Comparison of ENCODE assay signal across 18 cellular contexts in genomic region chr15:68599153-68599545, GRCh38. TPM values are rescaled to one million over a fixed set of nuclear protein-coding genes. Genes with fewer than 3 reads are reported as not detected.
DNase-seq lines count a peak whose midpoint lies in the region; ATAC-seq and TF ChIP-seq lines count a peak whose summit lies in the region.
"Had no signal": no experiment of that assay in that cellular context is flagged by ENCODE, and none has a peak within 500 bp of the region (broad histone marks: within the 10 kb centered on the region; RNA-seq: fewer than 3 reads in every experiment).

No MANE protein-coding gene starts in this region.

- BruUV-seq in OCI-LY7 (replicated peaks; lab: Mats Ljungman, UMichigan): no TSS peak

- peak overlapping the region; percentile 25; the same call in 1 of the 2 replicates for H3K4me2 ChIP-seq in OCI-LY7 (ENCODE audit: low read length)
- H3K4me2 ChIP-seq: KMS-11 had no signal

- H3K27ac ChIP-seq in OCI-LY7 (ENCODE audit: low read depth, low read length, poor library complexity, severe bottlenecking) (no peak overlapping the region), mesodermal cell (ENCODE audit: low read depth, low read length, severe bottlenecking) (peak overlapping the region; percentile 68), substantia nigra (ENCODE audit: low read depth, low read length, poor library complexity, severe bottlenecking) (peak overlapping the region; percentile 75), left lung (no peak overlapping the region)
- H3K27ac ChIP-seq: KMS-11 had no signal

- no peaks in the 10 kb centered on the region for H3K27me3 ChIP-seq in left lung

- H3K9me2 ChIP-seq in OCI-LY7 (ENCODE audit: insufficient read depth, low read length): no peaks in the 10 kb centered on the region

- POLR2A ChIA-PET in OCI-LY7 (lab: Charles Lee): no interaction called here

- H3K27ac Mint-ChIP-seq in chondrocyte (ENCODE audit: unreplicated experiment): peak overlapping the region; percentile 90
- H3K27ac Mint-ChIP-seq: B cell; effector memory CD8-positive, alpha-beta T cell; stimulated activated naive B cell treated with anti-CD40 and anti-IgM and Interleukin-4, amounts not matched to agents 10 μg/mL and 1 μg/mL and 100 μg/mL, for 72 hours; T-helper 1 cell treated with Interleukin-12 subunit alpha and Interleukin-12 subunit beta and Interleukin-4 antibody, amounts not matched to agents 30 μg/mL and 1 μg/mL, for 36 hours; type B pancreatic cell had no signal

- H3K4me3 ChIP-seq in OCI-LY7 (ENCODE audit: low read depth, low read length, poor library complexity, severe bottlenecking) (no peak overlapping the region), mesodermal cell (ENCODE audit: extremely low read depth, insufficient read depth, low read length, poor library complexity, severe bottlenecking) (no peak overlapping the region), left lung (no peak overlapping the region)

- H3K4me1 Mint-ChIP-seq in chondrocyte (ENCODE audit: low read depth): peaks cover 89% of the 10 kb centered on the region

- peaks cover 2% of the 10 kb centered on the region for H3K36me3 Mint-ChIP-seq in chondrocyte (ENCODE audit: low read depth)
- H3K36me3 Mint-ChIP-seq: stimulated activated naive B cell treated with anti-CD40 and anti-IgM and Interleukin-4, amounts not matched to agents 10 μg/mL and 1 μg/mL and 100 μg/mL, for 72 hours; type B pancreatic cell had no signal

- H3K79me2 ChIP-seq in OCI-LY7 (ENCODE audit: insufficient read depth, low read depth, low read length): peaks cover 9% of the 10 kb centered on the region; the same call in 1 of the 2 replicates

- no peaks in the 10 kb centered on the region for H3K9me3 ChIP-seq in OCI-LY7 (ENCODE audit: low read length)
- no peaks in the 10 kb centered on the region for H3K9me3 ChIP-seq in mesodermal cell (ENCODE audit: control insufficient read depth, low read length)
- H3K9me3 ChIP-seq in left lung: no peaks in the 10 kb centered on the region

- WGBS in mesodermal cell (ENCODE audit: insufficient coverage in 2 of 2), 2 experiments: 66 to 83% methylated on average over 4 to 5 of the region's 6 CpGs

- no peaks in the 10 kb centered on the region for H3K9me3 Mint-ChIP-seq in chondrocyte (ENCODE audit: low read depth)
- H3K9me3 Mint-ChIP-seq: effector memory CD8-positive, alpha-beta T cell; stimulated activated naive B cell treated with anti-CD40 and anti-IgM and Interleukin-4, amounts not matched to agents 10 μg/mL and 1 μg/mL and 100 μg/mL, for 72 hours; T-helper 1 cell treated with Interleukin-12 subunit alpha and Interleukin-12 subunit beta and Interleukin-4 antibody, amounts not matched to agents 30 μg/mL and 1 μg/mL, for 36 hours; type B pancreatic cell had no signal

- no peak overlapping the region for H3K4me3 Mint-ChIP-seq in chondrocyte (ENCODE audit: unreplicated experiment)
- H3K4me3 Mint-ChIP-seq: B cell; effector memory CD8-positive, alpha-beta T cell; stimulated activated naive B cell treated with anti-CD40 and anti-IgM and Interleukin-4, amounts not matched to agents 10 μg/mL and 1 μg/mL and 100 μg/mL, for 72 hours; T-helper 1 cell treated with Interleukin-12 subunit alpha and Interleukin-12 subunit beta and Interleukin-4 antibody, amounts not matched to agents 30 μg/mL and 1 μg/mL, for 36 hours; type B pancreatic cell had no signal

- peaks cover 39% of the 10 kb centered on the region for H3K4me1 ChIP-seq in OCI-LY7 (ENCODE audit: insufficient read depth, low read length, poor library complexity, severe bottlenecking)
- H3K4me1 ChIP-seq in mesodermal cell (ENCODE audit: control insufficient read depth, insufficient read depth, low read length, poor library complexity, severe bottlenecking): peaks cover 33% of the 10 kb centered on the region
- peaks cover 0 to 7% of the 10 kb centered on the region in 2 donors for H3K4me1 ChIP-seq in left lung

- intact Hi-C loops in OCI-LY7 (cut with micrococcal nuclease; ENCODE audit: unreplicated experiment): no loop called here
- intact Hi-C loops in left lung (cut with DNase I): no loop called here

- H2AFZ ChIP-seq in OCI-LY7 (ENCODE audit: low read length): no peak overlapping the region

- no peaks in the 10 kb centered on the region for H3K27me3 Mint-ChIP-seq in chondrocyte (ENCODE audit: low read depth)
- H3K27me3 Mint-ChIP-seq: B cell; stimulated activated naive B cell treated with anti-CD40 and anti-IgM and Interleukin-4, amounts not matched to agents 10 μg/mL and 1 μg/mL and 100 μg/mL, for 72 hours had no signal

- no peak for TF ChIP-seq CTCF in OCI-LY7 (conservative IDR thresholded peaks at IDR 0.05; ENCODE audit: low read length)
- no peak for TF ChIP-seq CTCF in chondrocyte (IDR thresholded peaks at IDR 0.05)
- TF ChIP-seq CTCF in left lung (IDR thresholded peaks at IDR 0.05): no peak

- H4K20me1 ChIP-seq in OCI-LY7 (ENCODE audit: insufficient read depth, low read length): no peaks in the 10 kb centered on the region

- DNase-seq in OCI-LY7 (ENCODE audit: low spot score): no peak
- no peak for DNase-seq in chondrocyte (ENCODE audit: low spot score)
- DNase-seq in substantia nigra (lab: John Stamatoyannopoulos, UW): no peak
- DNase-seq in glomerular visceral epithelial cell (ENCODE audit: extremely low spot score): no peak
- DNase-seq in left lung: no peak
- DNase-seq: activated gamma-delta T cell; cerebellar nuclear complex; effector memory CD8-positive, alpha-beta T cell; midbrain; NCI-H1092; stimulated activated naive B cell treated with anti-CD40 and anti-IgM and Interleukin-4, amounts not matched to agents 10 μg/mL and 1 μg/mL and 100 μg/mL, for 72 hours had no signal

- H3K36me3 ChIP-seq in OCI-LY7 (ENCODE audit: insufficient read depth, low read length): no peaks in the 10 kb centered on the region
- no peaks in the 10 kb centered on the region for H3K36me3 ChIP-seq in mesodermal cell (ENCODE audit: control insufficient read depth, insufficient read depth, low read length)
- H3K36me3 ChIP-seq in left lung: no peaks in the 10 kb centered on the region

- CTCF ChIA-PET in OCI-LY7 (lab: Charles Lee; ENCODE audit: unreplicated experiment): no interaction called here

- ATAC-seq in left lung: no peak
- no peak for ATAC-seq in HG03175 (IDR thresholded peaks at IDR 0.05; ENCODE audit: unreplicated experiment)
- ATAC-seq: effector memory CD8-positive, alpha-beta T cell had no signal

RNA-seq across cellular contexts. Expression of gene CORO2B, which starts 20.4 kb away (rescaled TPM):
- 11.3 and 12.5 TPM in 2 replicates for total RNA-seq in OCI-LY7 (2014; rRNA removed; shearing (Covaris generic))
- 7.4 and 10.5 TPM in 2 replicates for total RNA-seq in OCI-LY7 (2022)
- 79.4 to 123 TPM (median 82.5 TPM) in 3 replicates for total RNA-seq in chondrocyte
- polyA plus RNA-seq in mesodermal cell (2013, experiment 1 of 2): 8.3 TPM
- 5.4 TPM for polyA plus RNA-seq in mesodermal cell (2013, experiment 2 of 2)
- 1 to 10 TPM; 3.0 to 3.5 TPM for total RNA-seq in left lung
- total RNA-seq: HT-29 had no signal

Comparison
In these comparisons a context has a peak if more than half of its experiments do, and no peak if none do; other contexts are left out.
1. H3K27ac ChIP-seq: peak in mesodermal cell (single experiment) and substantia nigra (single experiment); none in OCI-LY7 (single experiment) and left lung (0 of 2).